Comparison of ENCODE assay signal across 8 cellular contexts in the genomic region with DNA sequence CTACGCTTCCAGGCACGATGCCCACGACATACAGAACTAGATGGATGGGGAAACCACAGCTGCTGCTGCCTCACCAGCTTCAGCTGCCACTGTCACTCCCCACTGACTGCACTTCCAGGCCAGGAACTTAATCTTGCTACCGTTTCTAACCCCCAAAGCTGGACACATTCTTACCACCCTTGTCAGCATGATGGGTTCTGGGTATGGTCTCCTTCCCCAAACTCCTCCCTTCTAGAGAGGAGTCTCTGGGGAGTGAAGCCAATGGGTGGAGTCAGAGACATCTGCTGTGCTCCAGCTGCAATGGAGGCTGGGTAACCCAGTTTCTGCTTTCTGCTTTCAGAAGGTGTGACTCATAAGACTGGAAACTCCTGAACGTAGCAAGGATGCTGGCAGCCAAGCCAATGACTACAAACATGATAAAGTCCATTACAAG.
A peak's percentile ranks its signal among the peaks of the same experiment; 100 is the strongest.
DNase-seq lines count a peak whose midpoint lies in the region; ATAC-seq and TF ChIP-seq lines count a peak whose summit lies in the region.

No MANE protein-coding gene starts in this region.

- TF ChIP-seq POLR2A in suprapubic skin (IDR thresholded peaks at IDR 0.05) (no peak), prostate gland (IDR thresholded peaks at IDR 0.05) (no peak)

- H3K4me3 ChIP-seq in left ventricle myocardium inferior: no peak overlapping the region
- no peak overlapping the region for H3K4me3 ChIP-seq in suprapubic skin
- no peak overlapping the region for H3K4me3 ChIP-seq in prostate gland

- WGBS in suprapubic skin: 24% methylated on average over 5 of the region's 5 CpGs
- 62% methylated on average over 5 of the region's 5 CpGs for WGBS in prostate gland

- no peak overlapping the region for H3K27ac ChIP-seq in left ventricle myocardium inferior (replicated peaks)
- peak overlapping the region; percentile 34 for H3K27ac ChIP-seq in suprapubic skin
- no peak overlapping the region for H3K27ac ChIP-seq in prostate gland

- no peak for TF ChIP-seq CTCF in left ventricle myocardium inferior (IDR thresholded peaks at IDR 0.05; ENCODE audit: borderline replicate concordance)
- TF ChIP-seq CTCF in suprapubic skin (IDR thresholded peaks at IDR 0.05): no peak
- TF ChIP-seq CTCF in prostate gland (IDR thresholded peaks at IDR 0.05): no peak

- intact Hi-C loops in left ventricle myocardium inferior (cut with micrococcal nuclease): no loop called here
- intact Hi-C loops in prostate gland (cut with DNase I): no loop called here

- ATAC-seq in GM19043 (IDR thresholded peaks at IDR 0.05; ENCODE audit: low read depth, unreplicated experiment) (peak; percentile 87), HG03139 (IDR thresholded peaks at IDR 0.05; ENCODE audit: unreplicated experiment) (peak; percentile 75), SK-N-SH treated with all-trans-retinoic acid at 6 μM for 48 hours (peak; percentile 71; the same call in 2 of the 3 replicates)

- no peak for TF ChIP-seq EP300 in suprapubic skin (IDR thresholded peaks at IDR 0.05)

- H3K9me3 ChIP-seq in left ventricle myocardium inferior (replicated peaks): no peaks in the 10 kb centered on the region
- no peaks in the 10 kb centered on the region for H3K9me3 ChIP-seq in suprapubic skin
- no peaks in the 10 kb centered on the region for H3K9me3 ChIP-seq in prostate gland

- H3K27me3 ChIP-seq in left ventricle myocardium inferior (ENCODE audit: low read depth): peaks cover 48% of the 10 kb centered on the region
- H3K27me3 ChIP-seq in suprapubic skin: peaks cover 5% of the 10 kb centered on the region
- H3K27me3 ChIP-seq in prostate gland (replicated peaks; ENCODE audit: insufficient read depth): no peaks in the 10 kb centered on the region

- H3K36me3 ChIP-seq in left ventricle myocardium inferior (no peaks in the 10 kb centered on the region), suprapubic skin (no peaks in the 10 kb centered on the region), prostate gland (no peaks in the 10 kb centered on the region)

- DNase-seq in CD1c-positive myeloid dendritic cell (ENCODE audit: extremely low spot score) (peak; percentile 88), left ventricle myocardium inferior (peak; percentile 22), suprapubic skin (ENCODE audit: low spot score in 2 of 2) (no peak), prostate gland (ENCODE audit: low spot score) (no peak), DMS79 treated with DMSO at 0.1 percent for 48 hours (lab: John Stamatoyannopoulos, UW) (no peak)

- H3K4me1 ChIP-seq in left ventricle myocardium inferior: no peaks in the 10 kb centered on the region
- H3K4me1 ChIP-seq in suprapubic skin: peaks cover 13% of the 10 kb centered on the region
- no peaks in the 10 kb centered on the region for H3K4me1 ChIP-seq in prostate gland (replicated peaks)

TF ChIP-seq in SK-N-SH treated with all-trans-retinoic acid at 6 μM for 48 hours, 23 proteins besides CTCF, POLR2A, EP300 and RAD21:
- no peak for TF ChIP-seq ZNF70 (CRISPR knock-in tag; IDR thresholded peaks at IDR 0.05)
- no peak for TF ChIP-seq GLIS3 (CRISPR knock-in tag; IDR thresholded peaks at IDR 0.05)
- TF ChIP-seq ZNF8 (CRISPR knock-in tag; IDR thresholded peaks at IDR 0.05): no peak
- TF ChIP-seq TOX (CRISPR knock-in tag; IDR thresholded peaks at IDR 0.05; ENCODE audit: borderline replicate concordance): no peak
- TF ChIP-seq, protein P1, sequence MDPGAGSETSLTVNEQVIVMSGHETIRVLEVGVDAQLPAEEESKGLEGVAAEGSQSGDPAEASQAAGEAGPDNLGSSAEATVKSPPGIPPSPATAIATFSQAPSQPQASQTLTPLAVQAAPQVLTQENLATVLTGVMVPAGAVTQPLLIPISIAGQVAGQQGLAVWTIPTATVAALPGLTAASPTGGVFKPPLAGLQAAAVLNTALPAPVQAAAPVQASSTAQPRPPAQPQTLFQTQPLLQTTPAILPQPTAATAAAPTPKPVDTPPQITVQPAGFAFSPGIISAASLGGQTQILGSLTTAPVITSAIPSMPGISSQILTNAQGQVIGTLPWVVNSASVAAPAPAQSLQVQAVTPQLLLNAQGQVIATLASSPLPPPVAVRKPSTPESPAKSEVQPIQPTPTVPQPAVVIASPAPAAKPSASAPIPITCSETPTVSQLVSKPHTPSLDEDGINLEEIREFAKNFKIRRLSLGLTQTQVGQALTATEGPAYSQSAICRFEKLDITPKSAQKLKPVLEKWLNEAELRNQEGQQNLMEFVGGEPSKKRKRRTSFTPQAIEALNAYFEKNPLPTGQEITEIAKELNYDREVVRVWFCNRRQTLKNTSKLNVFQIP (CRISPR knock-in tag; IDR thresholded peaks at IDR 0.05; ENCODE audit: borderline replicate concordance, low read depth): no peak
- no peak for TF ChIP-seq BACH2 (CRISPR knock-in tag; IDR thresholded peaks at IDR 0.05; ENCODE audit: borderline replicate concordance)
- TF ChIP-seq TCF4 (CRISPR knock-in tag; IDR thresholded peaks at IDR 0.05; ENCODE audit: borderline replicate concordance): no peak
- TF ChIP-seq PPARA (CRISPR knock-in tag; IDR thresholded peaks at IDR 0.05; ENCODE audit: borderline replicate concordance): no peak
- TF ChIP-seq, protein P2, sequence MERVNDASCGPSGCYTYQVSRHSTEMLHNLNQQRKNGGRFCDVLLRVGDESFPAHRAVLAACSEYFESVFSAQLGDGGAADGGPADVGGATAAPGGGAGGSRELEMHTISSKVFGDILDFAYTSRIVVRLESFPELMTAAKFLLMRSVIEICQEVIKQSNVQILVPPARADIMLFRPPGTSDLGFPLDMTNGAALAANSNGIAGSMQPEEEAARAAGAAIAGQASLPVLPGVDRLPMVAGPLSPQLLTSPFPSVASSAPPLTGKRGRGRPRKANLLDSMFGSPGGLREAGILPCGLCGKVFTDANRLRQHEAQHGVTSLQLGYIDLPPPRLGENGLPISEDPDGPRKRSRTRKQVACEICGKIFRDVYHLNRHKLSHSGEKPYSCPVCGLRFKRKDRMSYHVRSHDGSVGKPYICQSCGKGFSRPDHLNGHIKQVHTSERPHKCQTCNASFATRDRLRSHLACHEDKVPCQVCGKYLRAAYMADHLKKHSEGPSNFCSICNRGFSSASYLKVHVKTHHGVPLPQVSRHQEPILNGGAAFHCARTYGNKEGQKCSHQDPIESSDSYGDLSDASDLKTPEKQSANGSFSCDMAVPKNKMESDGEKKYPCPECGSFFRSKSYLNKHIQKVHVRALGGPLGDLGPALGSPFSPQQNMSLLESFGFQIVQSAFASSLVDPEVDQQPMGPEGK (CRISPR knock-in tag; IDR thresholded peaks at IDR 0.05; ENCODE audit: borderline replicate concordance): no peak
- no peak for TF ChIP-seq ESRRG (CRISPR knock-in tag; IDR thresholded peaks at IDR 0.05)
- TF ChIP-seq, protein P3, sequence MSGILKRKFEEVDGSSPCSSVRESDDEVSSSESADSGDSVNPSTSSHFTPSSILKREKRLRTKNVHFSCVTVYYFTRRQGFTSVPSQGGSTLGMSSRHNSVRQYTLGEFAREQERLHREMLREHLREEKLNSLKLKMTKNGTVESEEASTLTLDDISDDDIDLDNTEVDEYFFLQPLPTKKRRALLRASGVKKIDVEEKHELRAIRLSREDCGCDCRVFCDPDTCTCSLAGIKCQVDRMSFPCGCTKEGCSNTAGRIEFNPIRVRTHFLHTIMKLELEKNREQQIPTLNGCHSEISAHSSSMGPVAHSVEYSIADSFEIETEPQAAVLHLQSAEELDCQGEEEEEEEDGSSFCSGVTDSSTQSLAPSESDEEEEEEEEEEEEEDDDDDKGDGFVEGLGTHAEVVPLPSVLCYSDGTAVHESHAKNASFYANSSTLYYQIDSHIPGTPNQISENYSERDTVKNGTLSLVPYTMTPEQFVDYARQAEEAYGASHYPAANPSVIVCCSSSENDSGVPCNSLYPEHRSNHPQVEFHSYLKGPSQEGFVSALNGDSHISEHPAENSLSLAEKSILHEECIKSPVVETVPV (CRISPR knock-in tag; IDR thresholded peaks at IDR 0.05): no peak

Comparison
In these comparisons a context has a peak if more than half of its experiments do, and no peak if none do; other contexts are left out.
1. DNase-seq: peak in CD1c-positive myeloid dendritic cell (single experiment) and left ventricle myocardium inferior (single experiment); none in suprapubic skin (0 of 2), prostate gland (single experiment) and DMS79 treated with DMSO at 0.1 percent for 48 hours (single experiment).
2. Peak in every context shown above with its lines, with median percentiles within 50 percentile points of each other: ATAC-seq.